ENCODE assay signal across 21 cellular contexts in the genomic region with DNA sequence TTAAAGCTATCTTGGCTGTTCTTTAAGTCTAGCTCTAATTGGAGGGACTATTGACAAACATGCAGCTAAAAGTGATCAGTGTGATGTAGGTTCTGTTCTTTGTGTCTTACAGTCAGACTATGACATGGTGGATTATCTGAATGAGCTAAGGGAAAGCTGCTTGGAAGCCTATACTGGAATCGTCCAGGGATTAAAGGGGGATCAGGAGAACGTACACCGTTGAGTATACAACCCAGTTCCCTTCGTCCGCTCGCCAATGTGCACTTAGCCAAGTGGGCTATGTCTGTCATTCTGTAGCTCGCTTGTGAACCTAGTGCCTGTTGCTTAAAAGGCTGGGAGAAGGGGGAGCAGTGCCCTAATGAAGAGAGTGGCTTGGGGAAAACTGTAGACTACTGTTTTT. TPM values are rescaled to one million over a fixed set of nuclear protein-coding genes. Genes with fewer than 3 reads are reported as not detected.
DNase-seq lines count a peak whose midpoint lies in the region; ATAC-seq and TF ChIP-seq lines count a peak whose summit lies in the region.
"Had no signal": no experiment of that assay in that cellular context is flagged by ENCODE, and none has a peak within 500 bp of the region (broad histone marks: within the 10 kb centered on the region; RNA-seq: fewer than 3 reads in every experiment).

No MANE protein-coding gene starts in this region.

- peaks cover 38% of the 10 kb centered on the region for H3K4me1 Mint-ChIP-seq in activated T-cell treated with anti-CD3 and anti-CD28 coated beads, Interleukin-2, amount 50 U/mL, for 72 hours (ENCODE audit: low read depth)
- H3K4me1 Mint-ChIP-seq in activated T-cell treated with anti-CD3 and anti-CD28 coated beads, Interleukin-2, amount 50 U/mL, for 4 hours (ENCODE audit: low read depth) = peaks cover 11% of the 10 kb centered on the region
- H3K4me1 Mint-ChIP-seq in CD4-positive, CD25-positive, alpha-beta regulatory T cell = peaks cover 0 to 13% (median 8%) of the 10 kb centered on the region in 4 donors
- H3K4me1 Mint-ChIP-seq in activated naive CD8-positive, alpha-beta T cell treated with anti-CD3 and anti-CD28 coated beads, Interleukin-2, amount 50 U/mL, for 24 hours = peaks cover 16% of the 10 kb centered on the region

- H3K4me3 Mint-ChIP-seq in activated T-cell treated with anti-CD3 and anti-CD28 coated beads, Interleukin-2, amount 50 U/mL, for 72 hours = no peak overlapping the region
- no peak overlapping the region for H3K4me3 Mint-ChIP-seq in activated T-cell treated with anti-CD3 and anti-CD28 coated beads, Interleukin-2, amount 50 U/mL, for 4 hours
- no peak overlapping the region for H3K4me3 Mint-ChIP-seq in CD4-positive, CD25-positive, alpha-beta regulatory T cell
- no peak overlapping the region for H3K4me3 Mint-ChIP-seq in activated naive CD8-positive, alpha-beta T cell treated with anti-CD3 and anti-CD28 coated beads, Interleukin-2, amount 50 U/mL, for 24 hours
- H3K4me3 Mint-ChIP-seq: H9 had no signal

- ATAC-seq in activated T-cell treated with anti-CD3 and anti-CD28 coated beads, Interleukin-2, amount 50 U/mL, for 72 hours (replicated peaks in 1 of 2) = no peak
- no peak for ATAC-seq in activated T-cell treated with anti-CD3 and anti-CD28 coated beads, Interleukin-2, amount 50 U/mL, for 4 hours
- ATAC-seq in CD4-positive, CD25-positive, alpha-beta regulatory T cell (ENCODE audit: low read depth in 2 of 2) = no peak
- ATAC-seq in activated naive CD8-positive, alpha-beta T cell treated with anti-CD3 and anti-CD28 coated beads, Interleukin-2, amount 50 U/mL, for 24 hours = no peak
- no peak for ATAC-seq in GM21529 (IDR thresholded peaks at IDR 0.05; ENCODE audit: unreplicated experiment)
- ATAC-seq: A549, Right ventricle myocardium inferior had no signal

- H3K27ac Mint-ChIP-seq in activated T-cell treated with anti-CD3 and anti-CD28 coated beads, Interleukin-2, amount 50 U/mL, for 72 hours = peak overlapping the region; percentile 39
- peak overlapping the region in 2 of 3 donors; percentile 32 to 56 for H3K27ac Mint-ChIP-seq in CD4-positive, CD25-positive, alpha-beta regulatory T cell
- peak overlapping the region; percentile 1 for H3K27ac Mint-ChIP-seq in activated naive CD8-positive, alpha-beta T cell treated with anti-CD3 and anti-CD28 coated beads, Interleukin-2, amount 50 U/mL, for 24 hours

- no peaks in the 10 kb centered on the region for H3K9me3 Mint-ChIP-seq in activated T-cell treated with anti-CD3 and anti-CD28 coated beads, Interleukin-2, amount 50 U/mL, for 72 hours
- no peaks in the 10 kb centered on the region for H3K9me3 Mint-ChIP-seq in activated T-cell treated with anti-CD3 and anti-CD28 coated beads, Interleukin-2, amount 50 U/mL, for 4 hours
- no peaks in the 10 kb centered on the region for H3K9me3 Mint-ChIP-seq in CD4-positive, CD25-positive, alpha-beta regulatory T cell
- H3K9me3 Mint-ChIP-seq in activated naive CD8-positive, alpha-beta T cell treated with anti-CD3 and anti-CD28 coated beads, Interleukin-2, amount 50 U/mL, for 24 hours = no peaks in the 10 kb centered on the region
- H3K9me3 Mint-ChIP-seq: H9 had no signal

- POLR2A ChIA-PET in HEK293 (lab: Yijun Ruan, JAX) = interaction anchor here (0.8 to 2.2 kb wide), 5 partner anchors 9 to 29 kb away, joined by 5 to 6 read pairs (median 6); partner anchors contain the start of gene KPNB1

- CTCF ChIA-PET in HEK293 (lab: Yijun Ruan, JAX) = interaction anchor here (0.8 to 9.1 kb wide), 6 partner anchors 13 to 124 kb away, joined by 3 to 107 read pairs (median 4); no protein-coding TSS in a partner anchor

- no peak overlapping the region for H3K4me3 ChIP-seq in CD4-positive, CD25-positive, alpha-beta regulatory T cell (ENCODE audit: low read depth, low read length)
- no peak overlapping the region for H3K4me3 ChIP-seq in HEK293 (ENCODE audit: low read depth, low read length)
- H3K4me3 ChIP-seq in tibial artery = no peak overlapping the region
- H3K4me3 ChIP-seq: A549 had no signal

- TF ChIP-seq CTCF in HEK293 (tag by site-specific recombination; IDR thresholded peaks at IDR 0.05) (no peak), tibial artery (IDR thresholded peaks at IDR 0.05) (no peak)

- no peaks in the 10 kb centered on the region for H3K27me3 ChIP-seq in CD4-positive, CD25-positive, alpha-beta regulatory T cell (ENCODE audit: control insufficient read depth, insufficient read depth, low read length)
- no peaks in the 10 kb centered on the region for H3K27me3 ChIP-seq in tibial artery

- H3K27ac ChIP-seq in CD4-positive, CD25-positive, alpha-beta regulatory T cell (ENCODE audit: insufficient read depth, low read length, poor library complexity, severe bottlenecking) = no peak overlapping the region
- peak overlapping the region; percentile 16; the same call in 1 of the 2 replicates for H3K27ac ChIP-seq in HEK293 (ENCODE audit: extremely low read depth, low read depth, low read length)
- no peak overlapping the region for H3K27ac ChIP-seq in tibial artery
- H3K27ac ChIP-seq: A549 had no signal

- H3K36me3 Mint-ChIP-seq in activated T-cell treated with anti-CD3 and anti-CD28 coated beads, Interleukin-2, amount 50 U/mL, for 72 hours (ENCODE audit: insufficient read depth in 2 of 2) = peaks cover 25 to 80% of the 10 kb centered on the region in 2 donors
- H3K36me3 Mint-ChIP-seq in activated T-cell treated with anti-CD3 and anti-CD28 coated beads, Interleukin-2, amount 50 U/mL, for 4 hours (ENCODE audit: insufficient read depth) = peaks cover 67% of the 10 kb centered on the region
- H3K36me3 Mint-ChIP-seq in CD4-positive, CD25-positive, alpha-beta regulatory T cell = peaks cover 73% of the 10 kb centered on the region
- peaks cover 92% of the 10 kb centered on the region for H3K36me3 Mint-ChIP-seq in activated naive CD8-positive, alpha-beta T cell treated with anti-CD3 and anti-CD28 coated beads, Interleukin-2, amount 50 U/mL, for 24 hours (ENCODE audit: low read depth)

- H3K4me1 ChIP-seq in CD4-positive, CD25-positive, alpha-beta regulatory T cell (ENCODE audit: control insufficient read depth, insufficient read depth, low read length, poor library complexity, severe bottlenecking) = no peaks in the 10 kb centered on the region
- H3K4me1 ChIP-seq in HEK293 (ENCODE audit: control insufficient read depth, insufficient read depth, low read length) (no peaks in the 10 kb centered on the region), tibial artery (no peaks in the 10 kb centered on the region)
- H3K4me1 ChIP-seq: A549 had no signal

- no peaks in the 10 kb centered on the region for H3K27me3 Mint-ChIP-seq in activated T-cell treated with anti-CD3 and anti-CD28 coated beads, Interleukin-2, amount 50 U/mL, for 72 hours (ENCODE audit: low read depth)
- H3K27me3 Mint-ChIP-seq in activated T-cell treated with anti-CD3 and anti-CD28 coated beads, Interleukin-2, amount 50 U/mL, for 4 hours (ENCODE audit: low read depth) = no peaks in the 10 kb centered on the region
- no peaks in the 10 kb centered on the region for H3K27me3 Mint-ChIP-seq in CD4-positive, CD25-positive, alpha-beta regulatory T cell
- H3K27me3 Mint-ChIP-seq in activated naive CD8-positive, alpha-beta T cell treated with anti-CD3 and anti-CD28 coated beads, Interleukin-2, amount 50 U/mL, for 24 hours = no peaks in the 10 kb centered on the region

- intact Hi-C loops in tibial artery (cut with DNase I; ENCODE audit: low total_unique reads) = no loop called here

- peaks cover 98% of the 10 kb centered on the region for H3K36me3 ChIP-seq in CD4-positive, CD25-positive, alpha-beta regulatory T cell (ENCODE audit: control insufficient read depth, insufficient read depth, low read length)
- H3K36me3 ChIP-seq in HEK293 (ENCODE audit: control insufficient read depth in 2 of 2, insufficient read depth in 1 of 2, low read length in 2 of 2) = peaks cover 100% of the 10 kb centered on the region in 2 experiments
- H3K36me3 ChIP-seq in tibial artery = peaks cover 95 to 97% (median 96%) of the 10 kb centered on the region in 3 donors

- DNase-seq in activated T-cell treated with anti-CD3 and anti-CD28 coated beads, Interleukin-2, amount 50 U/mL, for 72 hours = no peak
- no peak for DNase-seq in activated T-cell treated with anti-CD3 and anti-CD28 coated beads, Interleukin-2, amount 50 U/mL, for 4 hours
- no peak for DNase-seq in CD4-positive, CD25-positive, alpha-beta regulatory T cell
- no peak for DNase-seq in activated naive CD8-positive, alpha-beta T cell treated with anti-CD3 and anti-CD28 coated beads, Interleukin-2, amount 50 U/mL, for 24 hours
- no peak for DNase-seq in tibial artery
- DNase-seq: DMS79 treated with DMSO at 0.1 percent for 48 hours; H9; NCI-H1092 treated with DMSO at 0.1 percent for 48 hours; NCI-H146; NCI-H2029 treated with DMSO at 0.1 percent for 48 hours; NCI-H2171; NCI-H69; NK-92 treated with Interleukin-12 subunit alpha and Interleukin-12 subunit beta, amount 100 ng/mL, for 24 hours had no signal

- no peaks in the 10 kb centered on the region for H3K9me3 ChIP-seq in CD4-positive, CD25-positive, alpha-beta regulatory T cell (ENCODE audit: control insufficient read depth in 2 of 2, low read length in 2 of 2)
- H3K9me3 ChIP-seq in HEK293 (ENCODE audit: control insufficient read depth, insufficient read depth, low read depth, low read length) (no peaks in the 10 kb centered on the region), tibial artery (no peaks in the 10 kb centered on the region)
- H3K9me3 ChIP-seq: A549 had no signal

TF ChIP-seq in HEK293, 187 proteins besides CTCF, POLR2A, EP300 and RAD21 (continues in another document):
- TF ChIP-seq ZSCAN16 (tag by site-specific recombination; IDR thresholded peaks at IDR 0.05) (no peak), ZNF366 (tag by site-specific recombination; conservative IDR thresholded peaks at IDR 0.05) (no peak), ZNF223 (tag by site-specific recombination; IDR thresholded peaks at IDR 0.05) (no peak)

RNA-seq across cellular contexts. Expression of gene TBKBP1, which starts 15.8 kb away (rescaled TPM):
- 10 to 100 TPM; 24.2 to 28.7 TPM for total RNA-seq in activated T-cell treated with anti-CD3 and anti-CD28 coated beads, Interleukin-2, amount 50 U/mL, for 72 hours
- total RNA-seq in activated T-cell treated with anti-CD3 and anti-CD28 coated beads, Interleukin-2, amount 50 U/mL, for 4 hours = 10 to 100 TPM; 24.4 to 34.7 (median 24.6) TPM
- 6.1 TPM for total RNA-seq in CD4-positive, CD25-positive, alpha-beta regulatory T cell
- polyA plus RNA-seq in CD4-positive, CD25-positive, alpha-beta regulatory T cell = under 1 TPM; 0.11 to 0.60 (median 0.51) TPM

RNA-seq across cellular contexts. Expression of gene KPNB1, which starts 28.5 kb away (rescaled TPM):
- total RNA-seq in activated T-cell treated with anti-CD3 and anti-CD28 coated beads, Interleukin-2, amount 50 U/mL, for 72 hours = 100 to 1,000 TPM; 581 to 729 TPM
- 100 to 1,000 TPM; 916 to 992 (median 944) TPM for total RNA-seq in activated T-cell treated with anti-CD3 and anti-CD28 coated beads, Interleukin-2, amount 50 U/mL, for 4 hours
- 242 TPM for total RNA-seq in CD4-positive, CD25-positive, alpha-beta regulatory T cell
- 10 to 100 TPM; 20.4 to 27.2 (median 23.3) TPM for polyA plus RNA-seq in CD4-positive, CD25-positive, alpha-beta regulatory T cell

RNA-seq across cellular contexts. Expression of gene TBX21, which starts 54.8 kb away (rescaled TPM):
- 10 to 100 TPM; 27.9 to 45.5 TPM for total RNA-seq in activated T-cell treated with anti-CD3 and anti-CD28 coated beads, Interleukin-2, amount 50 U/mL, for 72 hours
- 100 to 1,000 TPM in 2 of 3 donors, 10 to 100 TPM in 1; 77.8 to 111 (median 101) TPM for total RNA-seq in activated T-cell treated with anti-CD3 and anti-CD28 coated beads, Interleukin-2, amount 50 U/mL, for 4 hours
- 15.7 TPM for total RNA-seq in CD4-positive, CD25-positive, alpha-beta regulatory T cell
- polyA plus RNA-seq in CD4-positive, CD25-positive, alpha-beta regulatory T cell = 1 to 10 TPM; 3.8 to 8.5 (median 5.2) TPM
- total RNA-seq: H9, LHCN-M2, OCI-LY7, SK-MEL-5 had no signal
- polyA plus RNA-seq: A549, BJ had no signal
